14 cellular contexts compared by ENCODE assay signal in genomic region chr17:60857521-60857920, GRCh38.
DNase-seq lines count a peak whose midpoint lies in the region; ATAC-seq and TF ChIP-seq lines count a peak whose summit lies in the region.
"Had no signal": no experiment of that assay in that cellular context is flagged by ENCODE, and none has a peak within 500 bp of the region (broad histone marks: within the 10 kb centered on the region; RNA-seq: fewer than 3 reads in every experiment).

No MANE protein-coding gene starts in this region.

- H3K9me3 ChIP-seq in tibial artery, result no peaks in the 10 kb centered on the region
- H3K9me3 ChIP-seq: A549, Caco-2 had no signal

- peak overlapping the region; percentile 42 for H3K27ac ChIP-seq in VCaP
- no peak overlapping the region for H3K27ac ChIP-seq in tibial artery
- H3K27ac ChIP-seq: A549 had no signal

- ATAC-seq in HG02884 (IDR thresholded peaks at IDR 0.05; ENCODE audit: unreplicated experiment), result no peak
- ATAC-seq: A549, HepG2 had no signal

- H3K4me3 ChIP-seq in tibial artery, result no peak overlapping the region
- H3K4me3 ChIP-seq: A549 had no signal

- intact Hi-C loops in tibial artery (cut with DNase I; ENCODE audit: low total_unique reads), result no loop called here

- H3K36me3 ChIP-seq in tibial artery, result no peaks in the 10 kb centered on the region

- peak; percentile 22 for DNase-seq in inferior parietal cortex (ENCODE audit: extremely low spot score)
- DNase-seq in pons (ENCODE audit: low spot score), result peak; percentile 49
- DNase-seq in tibial artery, result no peak
- no peak for DNase-seq in LoVo (ENCODE audit: low spot score)
- DNase-seq: Caco-2; CD8-positive, alpha-beta memory T cell; DND-41; GDM1; HCEC 1CT; HFFc6 had no signal

- H3K4me1 ChIP-seq in tibial artery, result no peaks in the 10 kb centered on the region
- H3K4me1 ChIP-seq: A549, Caco-2 had no signal

- no peaks in the 10 kb centered on the region for H3K27me3 ChIP-seq in tibial artery

- no peak for TF ChIP-seq CTCF in VCaP (conservative IDR thresholded peaks at IDR 0.05)
- TF ChIP-seq CTCF in tibial artery (IDR thresholded peaks at IDR 0.05), result no peak

Comparison
In these comparisons a context has a peak if more than half of its experiments do, and no peak if none do; other contexts are left out.
1. DNase-seq: peak in inferior parietal cortex (single experiment) and pons (single experiment); none in tibial artery (0 of 2) and LoVo (single experiment).